ENCODE assay signal across 1 cellular context in the genomic region with DNA sequence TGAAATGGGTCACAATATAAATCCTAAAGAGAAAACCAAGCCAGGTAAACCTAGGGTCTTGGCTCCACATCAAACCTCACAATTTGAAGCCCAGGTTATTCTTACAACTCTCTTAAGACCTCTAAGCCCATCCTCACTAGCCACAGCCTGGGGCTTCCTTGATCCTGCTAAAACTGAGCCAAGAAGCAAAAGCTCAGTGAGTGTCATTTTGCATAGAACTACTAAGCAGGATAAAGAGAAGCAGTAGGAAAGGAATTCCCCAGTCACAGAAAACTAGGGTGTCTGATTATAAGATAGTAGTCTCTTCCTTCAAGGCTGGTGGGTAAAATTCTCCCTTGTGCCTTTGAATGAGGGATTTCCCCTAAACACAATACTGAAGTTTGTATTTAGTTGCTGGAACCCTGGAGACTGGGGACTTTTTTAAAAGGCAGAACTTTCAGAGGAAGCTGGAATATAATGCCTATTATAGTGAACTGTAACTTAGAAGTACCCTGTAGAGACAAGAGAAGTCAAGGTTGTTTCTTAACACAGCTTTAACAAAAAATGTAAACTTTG.
TF ChIP-seq lines count a peak whose summit lies in the region.

No MANE protein-coding gene starts in this region.

TF ChIP-seq in GM23338, 12 proteins besides CTCF, POLR2A, EP300 and RAD21:
- TF ChIP-seq, protein P1, sequence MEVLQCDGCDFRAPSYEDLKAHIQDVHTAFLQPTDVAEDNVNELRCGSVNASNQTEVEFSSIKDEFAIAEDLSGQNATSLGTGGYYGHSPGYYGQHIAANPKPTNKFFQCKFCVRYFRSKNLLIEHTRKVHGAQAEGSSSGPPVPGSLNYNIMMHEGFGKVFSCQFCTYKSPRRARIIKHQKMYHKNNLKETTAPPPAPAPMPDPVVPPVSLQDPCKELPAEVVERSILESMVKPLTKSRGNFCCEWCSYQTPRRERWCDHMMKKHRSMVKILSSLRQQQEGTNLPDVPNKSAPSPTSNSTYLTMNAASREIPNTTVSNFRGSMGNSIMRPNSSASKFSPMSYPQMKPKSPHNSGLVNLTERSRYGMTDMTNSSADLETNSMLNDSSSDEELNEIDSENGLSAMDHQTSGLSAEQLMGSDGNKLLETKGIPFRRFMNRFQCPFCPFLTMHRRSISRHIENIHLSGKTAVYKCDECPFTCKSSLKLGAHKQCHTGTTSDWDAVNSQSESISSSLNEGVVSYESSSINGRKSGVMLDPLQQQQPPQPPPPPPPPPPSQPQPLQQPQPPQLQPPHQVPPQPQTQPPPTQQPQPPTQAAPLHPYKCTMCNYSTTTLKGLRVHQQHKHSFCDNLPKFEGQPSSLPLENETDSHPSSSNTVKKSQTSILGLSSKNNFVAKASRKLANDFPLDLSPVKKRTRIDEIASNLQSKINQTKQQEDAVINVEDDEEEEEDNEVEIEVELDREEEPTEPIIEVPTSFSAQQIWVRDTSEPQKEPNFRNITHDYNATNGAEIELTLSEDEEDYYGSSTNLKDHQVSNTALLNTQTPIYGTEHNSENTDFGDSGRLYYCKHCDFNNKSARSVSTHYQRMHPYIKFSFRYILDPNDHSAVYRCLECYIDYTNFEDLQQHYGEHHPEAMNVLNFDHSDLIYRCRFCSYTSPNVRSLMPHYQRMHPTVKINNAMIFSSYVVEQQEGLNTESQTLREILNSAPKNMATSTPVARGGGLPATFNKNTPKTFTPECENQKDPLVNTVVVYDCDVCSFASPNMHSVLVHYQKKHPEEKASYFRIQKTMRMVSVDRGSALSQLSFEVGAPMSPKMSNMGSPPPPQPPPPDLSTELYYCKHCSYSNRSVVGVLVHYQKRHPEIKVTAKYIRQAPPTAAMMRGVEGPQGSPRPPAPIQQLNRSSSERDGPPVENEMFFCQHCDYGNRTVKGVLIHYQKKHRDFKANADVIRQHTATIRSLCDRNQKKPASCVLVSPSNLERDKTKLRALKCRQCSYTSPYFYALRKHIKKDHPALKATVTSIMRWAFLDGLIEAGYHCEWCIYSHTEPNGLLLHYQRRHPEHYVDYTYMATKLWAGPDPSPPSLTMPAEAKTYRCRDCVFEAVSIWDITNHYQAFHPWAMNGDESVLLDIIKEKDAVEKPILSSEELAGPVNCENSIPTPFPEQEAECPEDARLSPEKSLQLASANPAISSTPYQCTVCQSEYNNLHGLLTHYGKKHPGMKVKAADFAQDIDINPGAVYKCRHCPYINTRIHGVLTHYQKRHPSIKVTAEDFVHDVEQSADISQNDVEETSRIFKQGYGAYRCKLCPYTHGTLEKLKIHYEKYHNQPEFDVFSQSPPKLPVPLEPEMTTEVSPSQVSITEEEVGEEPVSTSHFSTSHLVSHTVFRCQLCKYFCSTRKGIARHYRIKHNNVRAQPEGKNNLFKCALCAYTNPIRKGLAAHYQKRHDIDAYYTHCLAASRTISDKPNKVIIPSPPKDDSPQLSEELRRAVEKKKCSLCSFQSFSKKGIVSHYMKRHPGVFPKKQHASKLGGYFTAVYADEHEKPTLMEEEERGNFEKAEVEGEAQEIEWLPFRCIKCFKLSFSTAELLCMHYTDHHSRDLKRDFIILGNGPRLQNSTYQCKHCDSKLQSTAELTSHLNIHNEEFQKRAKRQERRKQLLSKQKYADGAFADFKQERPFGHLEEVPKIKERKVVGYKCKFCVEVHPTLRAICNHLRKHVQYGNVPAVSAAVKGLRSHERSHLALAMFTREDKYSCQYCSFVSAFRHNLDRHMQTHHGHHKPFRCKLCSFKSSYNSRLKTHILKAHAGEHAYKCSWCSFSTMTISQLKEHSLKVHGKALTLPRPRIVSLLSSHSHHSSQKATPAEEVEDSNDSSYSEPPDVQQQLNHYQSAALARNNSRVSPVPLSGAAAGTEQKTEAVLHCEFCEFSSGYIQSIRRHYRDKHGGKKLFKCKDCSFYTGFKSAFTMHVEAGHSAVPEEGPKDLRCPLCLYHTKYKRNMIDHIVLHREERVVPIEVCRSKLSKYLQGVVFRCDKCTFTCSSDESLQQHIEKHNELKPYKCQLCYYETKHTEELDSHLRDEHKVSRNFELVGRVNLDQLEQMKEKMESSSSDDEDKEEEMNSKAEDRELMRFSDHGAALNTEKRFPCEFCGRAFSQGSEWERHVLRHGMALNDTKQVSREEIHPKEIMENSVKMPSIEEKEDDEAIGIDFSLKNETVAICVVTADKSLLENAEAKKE (CRISPR knock-in tag; IDR thresholded peaks at IDR 0.05), result no peak
- no peak for TF ChIP-seq POLR2AphosphoS5 (IDR thresholded peaks at IDR 0.05; ENCODE audit: low read depth)
- TF ChIP-seq, protein P2, sequence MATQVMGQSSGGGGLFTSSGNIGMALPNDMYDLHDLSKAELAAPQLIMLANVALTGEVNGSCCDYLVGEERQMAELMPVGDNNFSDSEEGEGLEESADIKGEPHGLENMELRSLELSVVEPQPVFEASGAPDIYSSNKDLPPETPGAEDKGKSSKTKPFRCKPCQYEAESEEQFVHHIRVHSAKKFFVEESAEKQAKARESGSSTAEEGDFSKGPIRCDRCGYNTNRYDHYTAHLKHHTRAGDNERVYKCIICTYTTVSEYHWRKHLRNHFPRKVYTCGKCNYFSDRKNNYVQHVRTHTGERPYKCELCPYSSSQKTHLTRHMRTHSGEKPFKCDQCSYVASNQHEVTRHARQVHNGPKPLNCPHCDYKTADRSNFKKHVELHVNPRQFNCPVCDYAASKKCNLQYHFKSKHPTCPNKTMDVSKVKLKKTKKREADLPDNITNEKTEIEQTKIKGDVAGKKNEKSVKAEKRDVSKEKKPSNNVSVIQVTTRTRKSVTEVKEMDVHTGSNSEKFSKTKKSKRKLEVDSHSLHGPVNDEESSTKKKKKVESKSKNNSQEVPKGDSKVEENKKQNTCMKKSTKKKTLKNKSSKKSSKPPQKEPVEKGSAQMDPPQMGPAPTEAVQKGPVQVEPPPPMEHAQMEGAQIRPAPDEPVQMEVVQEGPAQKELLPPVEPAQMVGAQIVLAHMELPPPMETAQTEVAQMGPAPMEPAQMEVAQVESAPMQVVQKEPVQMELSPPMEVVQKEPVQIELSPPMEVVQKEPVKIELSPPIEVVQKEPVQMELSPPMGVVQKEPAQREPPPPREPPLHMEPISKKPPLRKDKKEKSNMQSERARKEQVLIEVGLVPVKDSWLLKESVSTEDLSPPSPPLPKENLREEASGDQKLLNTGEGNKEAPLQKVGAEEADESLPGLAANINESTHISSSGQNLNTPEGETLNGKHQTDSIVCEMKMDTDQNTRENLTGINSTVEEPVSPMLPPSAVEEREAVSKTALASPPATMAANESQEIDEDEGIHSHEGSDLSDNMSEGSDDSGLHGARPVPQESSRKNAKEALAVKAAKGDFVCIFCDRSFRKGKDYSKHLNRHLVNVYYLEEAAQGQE (IDR thresholded peaks at IDR 0.05; ENCODE audit: unreplicated experiment), result no peak
- TF ChIP-seq ZNF114 (CRISPR knock-in tag; IDR thresholded peaks at IDR 0.05), result no peak
- TF ChIP-seq JUNB (IDR thresholded peaks at IDR 0.05; ENCODE audit: unreplicated experiment), result no peak
- no peak for TF ChIP-seq NANOG (IDR thresholded peaks at IDR 0.05; ENCODE audit: borderline replicate concordance)
- TF ChIP-seq STAT1 (IDR thresholded peaks at IDR 0.05; ENCODE audit: unreplicated experiment), result no peak
- TF ChIP-seq EZH2 (IDR thresholded peaks at IDR 0.05; ENCODE audit: low read depth, unreplicated experiment), result no peak
- no peak for TF ChIP-seq ZNF331 (CRISPR knock-in tag; IDR thresholded peaks at IDR 0.05; ENCODE audit: low read depth)
